In genomic region chr15:101322016-101322695, GRCh38 we compare ENCODE assay signal across 28 cellular contexts.
"Had no signal": no experiment of that assay in that cellular context is flagged by ENCODE, and none has a peak within 500 bp of the region (broad histone marks: within the 10 kb centered on the region; RNA-seq: fewer than 3 reads in every experiment).

No MANE protein-coding gene starts in this region.

- ATAC-seq: effector memory CD8-positive, alpha-beta T cell; gastroesophageal sphincter; left cardiac atrium; lower lobe of right lung; psoas muscle; right lobe of liver; stimulated activated naive B cell treated with anti-CD40 and anti-IgM and Interleukin-4, amounts not matched to agents 10 μg/mL and 1 μg/mL and 100 μg/mL, for 72 hours; stimulated activated naive CD8-positive, alpha-beta T cell treated with anti-CD3 and anti-CD28 coated beads, Interleukin-15, amount 100 ng/mL, for 72 hours had no signal

- H3K36me3 ChIP-seq: esophagus squamous epithelium, gastroesophageal sphincter, lower lobe of right lung, thoracic aorta, transverse colon, uterus had no signal

- H3K4me1 ChIP-seq: gastroesophageal sphincter, left ventricle myocardium inferior, lower lobe of right lung, psoas muscle, uterus had no signal

- H3K27ac ChIP-seq: esophagus squamous epithelium, gastroesophageal sphincter, left ventricle myocardium inferior, lower lobe of right lung, psoas muscle, right lobe of liver, spleen, thoracic aorta, transverse colon, uterus had no signal

- H3K9me3 ChIP-seq: esophagus squamous epithelium, gastroesophageal sphincter, left ventricle myocardium inferior, lower lobe of right lung, psoas muscle, right lobe of liver, spleen, thoracic aorta, transverse colon, uterus had no signal

- H3K9me3 Mint-ChIP-seq: dendritic cell treated with granulocyte-macrophage colony-stimulating factor and Interleukin-4, amounts not matched to agents 40 ng/mL and 50 ng/mL, for 4 days; effector memory CD8-positive, alpha-beta T cell; memory B cell; mesothelial cell of epicardium; nephron; stimulated activated naive B cell treated with anti-CD40 and anti-IgM and Interleukin-4, amounts not matched to agents 10 μg/mL and 1 μg/mL and 100 μg/mL, for 72 hours had no signal

- H3K27ac Mint-ChIP-seq: memory B cell; mesothelial cell of epicardium; nephron; stimulated activated naive B cell treated with anti-CD40 and anti-IgM and Interleukin-4, amounts not matched to agents 10 μg/mL and 1 μg/mL and 100 μg/mL, for 72 hours had no signal

- H3K4me1 Mint-ChIP-seq: mesothelial cell of epicardium had no signal

- H3K4me3 ChIP-seq: esophagus squamous epithelium, gastroesophageal sphincter, left ventricle myocardium inferior, lower lobe of right lung, psoas muscle, right lobe of liver, spleen, thoracic aorta, transverse colon, uterus had no signal

- H3K4me3 Mint-ChIP-seq: dendritic cell treated with granulocyte-macrophage colony-stimulating factor and Interleukin-4, amounts not matched to agents 40 ng/mL and 50 ng/mL, for 4 days; memory B cell; mesothelial cell of epicardium; nephron; stimulated activated naive B cell treated with anti-CD40 and anti-IgM and Interleukin-4, amounts not matched to agents 10 μg/mL and 1 μg/mL and 100 μg/mL, for 72 hours; stimulated activated naive CD8-positive, alpha-beta T cell treated with anti-CD3 and anti-CD28 coated beads, Interleukin-15, amount 100 ng/mL, for 72 hours had no signal

- DNase-seq: effector memory CD8-positive, alpha-beta T cell; esophagus squamous epithelium; foreskin fibroblast; glutamatergic neuron; left cardiac atrium; left ventricle myocardium inferior; lower lobe of right lung; occipital lobe; psoas muscle; retina; right lobe of liver; spleen; stimulated activated CD4-positive, alpha-beta T cell treated with anti-CD3 and anti-CD28 coated beads, Interleukin-15, amount 100 ng/mL, for 24 hours; stimulated activated CD4-positive, alpha-beta T cell treated with anti-CD3 and anti-CD28 coated beads, Interleukin-1b, Interleukin-23, amount 100 ng/mL, for 48 hours; stimulated activated CD4-positive, alpha-beta T cell treated with anti-CD3 and anti-CD28 coated beads, Interleukin-4, amount 100 ng/mL, for 4 hours; stimulated activated naive B cell treated with anti-CD40 and anti-IgM and Interleukin-4, amounts not matched to agents 10 μg/mL and 1 μg/mL and 100 μg/mL, for 72 hours; stimulated activated naive CD8-positive, alpha-beta T cell treated with anti-CD3 and anti-CD28 coated beads, Interleukin-15, amount 100 ng/mL, for 72 hours; substantia nigra; transverse colon; uterus had no signal

- FAIRE-seq: colon, keratinocyte had no signal

- H3K36me3 Mint-ChIP-seq: memory B cell; mesothelial cell of epicardium; stimulated activated naive B cell treated with anti-CD40 and anti-IgM and Interleukin-4, amounts not matched to agents 10 μg/mL and 1 μg/mL and 100 μg/mL, for 72 hours had no signal

- H3K27me3 ChIP-seq: right lobe of liver, transverse colon, uterus had no signal
